In genomic region chr11:65792456-65792855, GRCh38 we compare ENCODE assay signal across 20 cellular contexts. TPM values are rescaled to one million over a fixed set of nuclear protein-coding genes. Genes with fewer than 3 reads are reported as not detected.
DNase-seq lines count a peak whose midpoint lies in the region; ATAC-seq, FAIRE-seq and TF ChIP-seq lines count a peak whose summit lies in the region.
"Had no signal": no experiment of that assay in that cellular context is flagged by ENCODE, and none has a peak within 500 bp of the region (broad histone marks: within the 10 kb centered on the region; RNA-seq: fewer than 3 reads in every experiment).

No MANE protein-coding gene starts in this region.

- H3K4me1 Mint-ChIP-seq in T-helper 2 cell treated with Interferon-gamma antibody and Interleukin-4, amounts not matched to agents 5 μg/mL and 100 μg/mL, for 36 hours (ENCODE audit: low read depth), result peaks cover 23% of the 10 kb centered on the region
- peaks cover 37% of the 10 kb centered on the region for H3K4me1 Mint-ChIP-seq in dendritic cell treated with granulocyte-macrophage colony-stimulating factor and Interleukin-4, amounts not matched to agents 40 ng/mL and 50 ng/mL, for 4 days (ENCODE audit: low read depth)

- peak overlapping the region; percentile 1; the same call in 1 of the 2 replicates for H2AFZ ChIP-seq in PC-3 (ENCODE audit: low read length)

- H3K9me3 Mint-ChIP-seq in T-helper 2 cell treated with Interferon-gamma antibody and Interleukin-4, amounts not matched to agents 5 μg/mL and 100 μg/mL, for 36 hours, result no peaks in the 10 kb centered on the region
- H3K9me3 Mint-ChIP-seq in dendritic cell treated with granulocyte-macrophage colony-stimulating factor and Interleukin-4, amounts not matched to agents 40 ng/mL and 50 ng/mL, for 4 days, result no peaks in the 10 kb centered on the region
- H3K9me3 Mint-ChIP-seq: endodermal cell, IgD-negative memory B cell had no signal

- peaks cover 1% of the 10 kb centered on the region for H3K36me3 Mint-ChIP-seq in T-helper 2 cell treated with Interferon-gamma antibody and Interleukin-4, amounts not matched to agents 5 μg/mL and 100 μg/mL, for 36 hours (ENCODE audit: low read depth)
- H3K36me3 Mint-ChIP-seq in dendritic cell treated with granulocyte-macrophage colony-stimulating factor and Interleukin-4, amounts not matched to agents 40 ng/mL and 50 ng/mL, for 4 days (ENCODE audit: low read depth), result no peaks in the 10 kb centered on the region

- DNase-seq in T-helper 2 cell treated with Interferon-gamma antibody and Interleukin-4, amounts not matched to agents 5 μg/mL and 100 μg/mL, for 36 hours (ENCODE audit: low spot score), result no peak
- DNase-seq in T-helper 2 cell (no peak), PC-3 (peak; percentile 66), small intestine (no peak), HUDEP-2 (lab: John Stamatoyannopoulos, UW; ENCODE audit: unreplicated experiment in 76 of 76) (no peak)
- no peak for DNase-seq in activated CD4-positive, CD25-positive, alpha-beta regulatory T cell treated with anti-CD3 and anti-CD28 coated beads, Interleukin-2, amount 50 U/mL, for 72 hours
- DNase-seq: activated CD4-positive, alpha-beta T cell treated with anti-CD3 and anti-CD28 coated beads for 48 hours; anterior cingulate cortex; cerebellar nuclear complex; endodermal cell; NK-92 treated with Interleukin-12 subunit alpha and Interleukin-12 subunit beta, amount 100 ng/mL, for 24 hours; Right ventricle myocardium superior had no signal

- H3K36me3 ChIP-seq in PC-3 (ENCODE audit: low read depth, low read length) (peaks cover 10% of the 10 kb centered on the region; the same call in 1 of the 2 replicates), small intestine (ENCODE audit: control insufficient read depth in 2 of 2, insufficient read depth in 2 of 2, low read length in 2 of 2) (peaks cover 0 to 7% of the 10 kb centered on the region in 2 donors)
- H3K36me3 ChIP-seq: tibial nerve had no signal

- ATAC-seq in PC-3 (peak; percentile 61), HG03378 (IDR thresholded peaks at IDR 0.05; ENCODE audit: unreplicated experiment) (no peak)

- BruUV-seq in PC-3 (replicated peaks; lab: Mats Ljungman, UMichigan), result no TSS peak

- H3K27ac Mint-ChIP-seq in T-helper 2 cell treated with Interferon-gamma antibody and Interleukin-4, amounts not matched to agents 5 μg/mL and 100 μg/mL, for 36 hours, result peak overlapping the region; percentile 87
- H3K27ac Mint-ChIP-seq in dendritic cell treated with granulocyte-macrophage colony-stimulating factor and Interleukin-4, amounts not matched to agents 40 ng/mL and 50 ng/mL, for 4 days, result peak overlapping the region; percentile 63
- H3K27ac Mint-ChIP-seq: endodermal cell had no signal

- 25 to 71% (median 56%) methylated on average over 16 of the region's 16 CpGs for WGBS in small intestine, 3 donors

- H3K27me3 Mint-ChIP-seq in T-helper 2 cell treated with Interferon-gamma antibody and Interleukin-4, amounts not matched to agents 5 μg/mL and 100 μg/mL, for 36 hours (ENCODE audit: low read depth), result peaks cover 15% of the 10 kb centered on the region
- H3K27me3 Mint-ChIP-seq in dendritic cell treated with granulocyte-macrophage colony-stimulating factor and Interleukin-4, amounts not matched to agents 40 ng/mL and 50 ng/mL, for 4 days, result peaks cover 63% of the 10 kb centered on the region

- H3K4me1 ChIP-seq in PC-3 (ENCODE audit: insufficient read depth, low read length) (peaks cover 61% of the 10 kb centered on the region), small intestine (ENCODE audit: control insufficient read depth in 2 of 2, insufficient read depth in 1 of 2, low read depth in 1 of 2, low read length in 1 of 2) (peaks cover 0 to 9% of the 10 kb centered on the region in 2 donors)

- H3K9ac ChIP-seq in PC-3 (ENCODE audit: low read length), result 0 out of 2 replicates have a peak overlapping the region, but pooled peaks have one; percentile 1

- peak overlapping the region; percentile 72 for H3K4me2 ChIP-seq in PC-3 (ENCODE audit: low read length)

- peaks cover 48% of the 10 kb centered on the region for H3K79me2 ChIP-seq in PC-3 (ENCODE audit: low read length)

- peak overlapping the region; percentile 57 for H3K27ac ChIP-seq in PC-3 (ENCODE audit: low read length)
- peak overlapping the region; percentile 14 to 76 for H3K27ac ChIP-seq in small intestine (ENCODE audit: low read depth in 1 of 2, low read length in 1 of 2)
- H3K27ac ChIP-seq: tibial nerve had no signal

- H3K9me3 ChIP-seq in PC-3 (ENCODE audit: low read length), result no peaks in the 10 kb centered on the region
- H3K9me3 ChIP-seq in small intestine (ENCODE audit: control insufficient read depth, low read depth), result no peaks in the 10 kb centered on the region
- H3K9me3 ChIP-seq: mucosa of descending colon, tibial nerve had no signal

- H3K4me3 Mint-ChIP-seq in T-helper 2 cell treated with Interferon-gamma antibody and Interleukin-4, amounts not matched to agents 5 μg/mL and 100 μg/mL, for 36 hours, result no peak overlapping the region
- no peak overlapping the region for H3K4me3 Mint-ChIP-seq in dendritic cell treated with granulocyte-macrophage colony-stimulating factor and Interleukin-4, amounts not matched to agents 40 ng/mL and 50 ng/mL, for 4 days
- H3K4me3 Mint-ChIP-seq: endodermal cell had no signal

- CTCF ChIA-PET in PC-3 (lab: Charles Lee), result interaction anchor here (3.2 kb wide), 1 partner anchor 12 kb away, joined by 17 read pairs; the partner anchor contains the start of gene AP5B1

- intact Hi-C loops in PC-3 (cut with micrococcal nuclease), result no loop called here
- intact Hi-C loops in dendritic cell treated with granulocyte-macrophage colony-stimulating factor and Interleukin-4, amounts not matched to agents 40 ng/mL and 50 ng/mL, for 4 days (cut with micrococcal nuclease), result no loop called here

- no peaks in the 10 kb centered on the region for H3F3A ChIP-seq in PC-3 (ENCODE audit: low read length, unreplicated experiment)

- TF ChIP-seq CTCF in PC-3 (conservative IDR thresholded peaks at IDR 0.05; ENCODE audit: low read depth, low read length), result no peak

- H4K20me1 ChIP-seq in PC-3 (ENCODE audit: low read length), result peaks cover 29% of the 10 kb centered on the region; the same call in 1 of the 2 replicates

- POLR2A ChIA-PET in PC-3 (lab: Charles Lee; ENCODE audit: unreplicated experiment), result no interaction called here

- H3K27me3 ChIP-seq in PC-3 (ENCODE audit: low read length), result no peaks in the 10 kb centered on the region; the same call in 1 of the 2 replicates
- H3K27me3 ChIP-seq in small intestine (ENCODE audit: control insufficient read depth in 2 of 2, insufficient read depth in 2 of 2, low read length in 2 of 2), result peaks cover 0 to 9% of the 10 kb centered on the region in 2 donors

- FAIRE-seq in small intestine (lab: Jason Lieb, UNC), result no peak

- H3K4me3 ChIP-seq in PC-3 (ENCODE audit: low read length), result peak overlapping the region; percentile 39; the same call in 1 of the 2 replicates
- H3K4me3 ChIP-seq in small intestine (ENCODE audit: low read depth in 1 of 2, low read length in 2 of 2), result no peak overlapping the region
- H3K4me3 ChIP-seq: mucosa of descending colon, tibial nerve had no signal

- H3K9me2 ChIP-seq in PC-3 (replicated peaks; ENCODE audit: low read length), result no peaks in the 10 kb centered on the region

RNA-seq across cellular contexts. Expression of gene OVOL1, which starts 5.6 kb away (rescaled TPM):
- 17.1 and 18.1 TPM in 2 replicates for total RNA-seq in PC-3 (2014; rRNA removed)
- polyA plus RNA-seq in small intestine, result 10 to 100 TPM; 11.9 to 23.9 (median 16.2) TPM
- total RNA-seq: A172, fibroblast of villous mesenchyme, osteocyte, Right ventricle myocardium superior, tibial nerve had no signal
- polyA plus RNA-seq: IgD-negative memory B cell had no signal

RNA-seq across cellular contexts. Expression of gene AP5B1, which starts 11.7 kb away (rescaled TPM):
- total RNA-seq in PC-3 (2014; rRNA removed), result 24.2 and 31.4 TPM in 2 replicates
- 1 to 10 TPM; 6.9 to 9.5 (median 8.6) TPM for polyA plus RNA-seq in small intestine

RNA-seq across cellular contexts. Expression of gene SNX32, which starts 41.3 kb away (rescaled TPM):
- not detected in 2 replicates for total RNA-seq in PC-3 (2014; rRNA removed)
- polyA plus RNA-seq in small intestine, result 1 to 10 TPM in 2 of 3 donors, under 1 TPM in 1; 0.54 to 2.1 (median 1.6) TPM
- total RNA-seq: A172, Right ventricle myocardium superior had no signal
